12 cellular contexts compared by ENCODE assay signal in the genomic region with DNA sequence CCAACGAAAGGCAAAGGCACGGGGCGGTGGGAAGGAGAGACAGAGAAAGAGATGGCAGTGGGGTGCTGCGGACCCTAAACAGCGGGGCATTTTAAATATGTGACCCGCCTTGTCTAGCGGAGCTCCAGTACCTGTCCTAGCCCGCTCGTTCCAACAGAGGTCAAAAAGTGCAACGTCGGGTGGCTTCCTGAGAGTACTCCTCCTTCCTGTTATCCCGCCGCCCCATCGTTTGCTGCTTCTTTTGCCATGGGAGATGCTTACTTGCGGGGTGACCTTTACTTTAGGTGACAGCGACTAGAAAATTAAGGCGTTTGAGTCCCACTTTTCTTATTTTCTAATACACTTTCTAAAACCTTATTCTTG. TPM values are rescaled to one million over a fixed set of nuclear protein-coding genes. Genes with fewer than 3 reads are reported as not detected.
A peak's percentile ranks its signal among the peaks of the same experiment; 100 is the strongest.
DNase-seq lines count a peak whose midpoint lies in the region; TF ChIP-seq lines count a peak whose summit lies in the region.
"Had no signal": no experiment of that assay in that cellular context is flagged by ENCODE, and none has a peak within 500 bp of the region (broad histone marks: within the 10 kb centered on the region; RNA-seq: fewer than 3 reads in every experiment).

No MANE protein-coding gene starts in this region.

- peaks cover 4% of the 10 kb centered on the region for H3K27me3 Mint-ChIP-seq in glutamatergic neuron (ENCODE audit: unreplicated experiment)
- H3K27me3 Mint-ChIP-seq in nephron progenitor cell (ENCODE audit: low read depth, poor library complexity), result peaks cover 53% of the 10 kb centered on the region
- peaks cover 37% of the 10 kb centered on the region for H3K27me3 Mint-ChIP-seq in type B pancreatic cell

- no peak overlapping the region for H3K27ac Mint-ChIP-seq in glutamatergic neuron (ENCODE audit: unreplicated experiment)
- H3K27ac Mint-ChIP-seq in nephron progenitor cell, result no peak overlapping the region
- H3K27ac Mint-ChIP-seq in type B pancreatic cell, result peak overlapping the region; percentile 16
- H3K27ac Mint-ChIP-seq: activated T-cell treated with anti-CD3 and anti-CD28 coated beads, Interleukin-2, amount 50 U/mL, for 72 hours had no signal

- in situ Hi-C loops in GM13977 (cut with MboI; ENCODE audit: low pct_unique_long_range_greater_than_20kb, low sequenced_read_pairs, unreplicated experiment), result no loop called here

- H3K36me3 Mint-ChIP-seq in glutamatergic neuron (ENCODE audit: unreplicated experiment) (no peaks in the 10 kb centered on the region), nephron progenitor cell (ENCODE audit: low read depth) (no peaks in the 10 kb centered on the region), type B pancreatic cell (no peaks in the 10 kb centered on the region)

- TF ChIP-seq CTCF in glutamatergic neuron (IDR thresholded peaks at IDR 0.05; ENCODE audit: partially characterized antibody, unreplicated experiment), result no peak
- TF ChIP-seq CTCF in nephron progenitor cell (IDR thresholded peaks at IDR 0.05), result no peak
- peak; percentile 5 for TF ChIP-seq CTCF in type B pancreatic cell (conservative IDR thresholded peaks at IDR 0.05)
- TF ChIP-seq CTCF in GM13977 (IDR thresholded peaks at IDR 0.05; ENCODE audit: extremely low read depth, insufficient read depth, missing control alignments), result no peak

- peak; percentile 36 for DNase-seq in DMS53 (lab: John Stamatoyannopoulos, UW)
- no peak for DNase-seq in DMS53 treated with DMSO at 0.1 percent for 48 hours (lab: John Stamatoyannopoulos, UW; ENCODE audit: unreplicated experiment)
- no peak for DNase-seq in glutamatergic neuron
- DNase-seq in nephron progenitor cell, result no peak
- no peak for DNase-seq in type B pancreatic cell (ENCODE audit: extremely low spot score, unreplicated experiment)
- DNase-seq in GM13977 (ENCODE audit: low spot score), result no peak
- DNase-seq in NCI-H526 treated with DMSO at 0.1 percent for 48 hours (lab: John Stamatoyannopoulos, UW), result no peak
- no peak for DNase-seq in H4 (ENCODE audit: low spot score)
- DNase-seq: activated T-cell treated with anti-CD3 and anti-CD28 coated beads, Interleukin-2, amount 50 U/mL, for 72 hours; DMS 273 treated with DMSO at 0.1 percent for 48 hours; NCI-H1694 treated with DMSO at 0.1 percent for 48 hours had no signal

- H3K4me1 Mint-ChIP-seq in glutamatergic neuron (ENCODE audit: low read depth, unreplicated experiment) (peaks cover 2% of the 10 kb centered on the region), nephron progenitor cell (peaks cover 24% of the 10 kb centered on the region), type B pancreatic cell (ENCODE audit: unreplicated experiment) (peaks cover 6% of the 10 kb centered on the region)

- peak overlapping the region; percentile 85 for H3K4me3 Mint-ChIP-seq in glutamatergic neuron (ENCODE audit: unreplicated experiment)
- peak overlapping the region; percentile 86 for H3K4me3 Mint-ChIP-seq in nephron progenitor cell
- peak overlapping the region; percentile 90 for H3K4me3 Mint-ChIP-seq in type B pancreatic cell
- H3K4me3 Mint-ChIP-seq: activated T-cell treated with anti-CD3 and anti-CD28 coated beads, Interleukin-2, amount 50 U/mL, for 72 hours had no signal

- H3K9me3 Mint-ChIP-seq in glutamatergic neuron (ENCODE audit: unreplicated experiment) (peaks cover 3% of the 10 kb centered on the region), nephron progenitor cell (peaks cover 30% of the 10 kb centered on the region), type B pancreatic cell (no peaks in the 10 kb centered on the region)

RNA-seq across cellular contexts. Expression of gene NRK, which starts 0.7 kb away (rescaled TPM):
- total RNA-seq in glutamatergic neuron (ENCODE audit: unreplicated experiment) (0.29 TPM), type B pancreatic cell (ENCODE audit: low replicate concordance) (19.7 and 136 TPM in 2 replicates)
- 0.02 and 0.06 TPM in 2 replicates for total RNA-seq in H4 (2014; rRNA removed; shearing (Covaris generic))
- total RNA-seq: activated T-cell treated with anti-CD3 and anti-CD28 coated beads, Interleukin-2, amount 50 U/mL, for 72 hours; bronchial epithelial cell had no signal

Comparison
In these comparisons a context has a peak if more than half of its experiments do, and no peak if none do; other contexts are left out.
1. RNA of gene NRK, which starts 0.7 kb away (total RNA-seq): 19.7 to 136 TPM in type B pancreatic cell; 0.29 TPM in glutamatergic neuron (single experiment) and 0.02 to 0.06 TPM in H4; every median in the first group is over 10 times any median in the second.
2. Peak in every context shown above with its lines, with median percentiles within 50 percentile points of each other: H3K4me3 Mint-ChIP-seq.